ENCODE assay signal across 29 cellular contexts in the genomic region with DNA sequence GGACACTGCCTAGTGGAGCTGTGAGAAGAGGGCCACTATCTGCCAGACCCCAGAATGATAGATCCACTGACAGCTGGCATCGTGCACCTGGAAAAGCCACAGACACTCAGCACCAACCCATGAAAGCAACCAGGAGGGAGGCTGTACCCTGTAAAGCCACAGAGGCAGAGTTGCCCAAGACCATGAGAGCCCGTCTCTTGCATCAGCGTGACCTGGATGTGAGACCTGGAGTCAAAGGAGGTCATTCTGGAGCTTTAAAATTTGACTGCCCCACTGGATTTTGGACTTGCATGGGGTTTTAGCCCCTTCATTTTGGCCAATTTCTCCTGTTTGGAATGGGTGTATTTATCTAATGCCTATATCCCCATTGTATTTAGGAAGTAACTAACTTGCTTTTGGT.
"Had no signal": no experiment of that assay in that cellular context is flagged by ENCODE, and none has a peak within 500 bp of the region (broad histone marks: within the 10 kb centered on the region; RNA-seq: fewer than 3 reads in every experiment).

No MANE protein-coding gene starts in this region.

- ATAC-seq: natural killer cell; psoas muscle; right cardiac atrium; stimulated activated memory B cell treated with anti-CD40 and anti-IgM and Interleukin-4, amounts not matched to agents 10 μg/mL and 1 μg/mL and 100 μg/mL, for 72 hours; stimulated activated naive CD8-positive, alpha-beta T cell treated with anti-CD3 and anti-CD28 coated beads, Interleukin-15, amount 100 ng/mL, for 72 hours; stimulated activated naive CD8-positive, alpha-beta T cell treated with anti-CD3 and anti-CD28 coated beads, Interleukin-15, Interleukin-2, amounts not matched to agents 100 U/mL and 50 U/mL, for 24 hours; upper lobe of right lung had no signal

- H3K4me1 Mint-ChIP-seq: natural killer cell; nephron; neural progenitor cell; stimulated activated memory B cell treated with anti-CD40 and anti-IgM and Interleukin-4, amounts not matched to agents 10 μg/mL and 1 μg/mL and 100 μg/mL, for 72 hours had no signal

- H3K9me3 Mint-ChIP-seq: natural killer cell; stimulated activated memory B cell treated with anti-CD40 and anti-IgM and Interleukin-4, amounts not matched to agents 10 μg/mL and 1 μg/mL and 100 μg/mL, for 72 hours; stimulated activated naive CD8-positive, alpha-beta T cell treated with anti-CD3 and anti-CD28 coated beads, Interleukin-15, amount 100 ng/mL, for 72 hours; type B pancreatic cell had no signal

- FAIRE-seq: small intestine had no signal

- H3K4me3 Mint-ChIP-seq: natural killer cell; nephron; neural progenitor cell; stimulated activated memory B cell treated with anti-CD40 and anti-IgM and Interleukin-4, amounts not matched to agents 10 μg/mL and 1 μg/mL and 100 μg/mL, for 72 hours; stimulated activated naive CD8-positive, alpha-beta T cell treated with anti-CD3 and anti-CD28 coated beads, Interleukin-15, amount 100 ng/mL, for 72 hours; type B pancreatic cell had no signal

- DNase-seq: natural killer cell; occipital lobe; ovary; posterior cingulate gyrus; psoas muscle; right cardiac atrium; sigmoid colon; small intestine; stimulated activated CD4-positive, alpha-beta T cell treated with anti-CD3 and anti-CD28 coated beads, Interleukin-15, amount 100 ng/mL, for 24 hours; stimulated activated CD4-positive, alpha-beta T cell treated with anti-CD3 and anti-CD28 coated beads, Interleukin-4, amount 100 ng/mL, for 1 hour; stimulated activated CD4-positive, alpha-beta T cell treated with anti-CD3 and anti-CD28 coated beads, Interleukin-4, amount 100 ng/mL, for 4 hours; stimulated activated CD8-positive, alpha-beta memory T cell treated with anti-CD3 and anti-CD28 coated beads, Interleukin-4, amount 100 ng/mL, for 48 hours; stimulated activated naive CD4-positive, alpha-beta T cell; stimulated activated naive CD8-positive, alpha-beta T cell treated with anti-CD3 and anti-CD28 coated beads, Interleukin-15, amount 100 ng/mL, for 72 hours; stimulated activated naive CD8-positive, alpha-beta T cell treated with anti-CD3 and anti-CD28 coated beads, Interleukin-15, Interleukin-2, amounts not matched to agents 100 U/mL and 50 U/mL, for 24 hours; substantia nigra; testis; tibial artery; transverse colon; upper lobe of right lung; uterus had no signal

- H3K27me3 ChIP-seq: neural progenitor cell, ovary, right lobe of liver, sigmoid colon, suprapubic skin, testis, tibial artery, transverse colon, upper lobe of right lung, uterus had no signal

- H3K4me1 ChIP-seq: neural progenitor cell, parathyroid adenoma, psoas muscle, right lobe of liver, sigmoid colon, testis, tibial artery, upper lobe of right lung, uterus had no signal

- H3K9me3 ChIP-seq: ovary, psoas muscle, right lobe of liver, sigmoid colon, suprapubic skin, testis, tibial artery, transverse colon, upper lobe of right lung, uterus had no signal

- H3K27ac ChIP-seq: neural progenitor cell, ovary, parathyroid adenoma, psoas muscle, right lobe of liver, sigmoid colon, suprapubic skin, testis, tibial artery, transverse colon, upper lobe of right lung, uterus had no signal

- H3K79me2 ChIP-seq: parathyroid adenoma had no signal

- H2AFZ ChIP-seq: neural progenitor cell, parathyroid adenoma had no signal

- H3K36me3 ChIP-seq: neural progenitor cell, ovary, right lobe of liver, sigmoid colon, suprapubic skin, tibial artery, transverse colon, upper lobe of right lung, uterus had no signal

- H3K27me3 Mint-ChIP-seq: stimulated activated memory B cell treated with anti-CD40 and anti-IgM and Interleukin-4, amounts not matched to agents 10 μg/mL and 1 μg/mL and 100 μg/mL, for 72 hours; type B pancreatic cell had no signal

- H3K4me3 ChIP-seq: neural progenitor cell, ovary, psoas muscle, right lobe of liver, sigmoid colon, suprapubic skin, testis, tibial artery, transverse colon, upper lobe of right lung, uterus had no signal

- H3K4me2 ChIP-seq: neural progenitor cell had no signal

- H3K27ac Mint-ChIP-seq: natural killer cell; nephron; neural progenitor cell; progenitor cell of endocrine pancreas; stimulated activated memory B cell treated with anti-CD40 and anti-IgM and Interleukin-4, amounts not matched to agents 10 μg/mL and 1 μg/mL and 100 μg/mL, for 72 hours; stimulated activated naive CD8-positive, alpha-beta T cell treated with anti-CD3 and anti-CD28 coated beads, Interleukin-15, amount 100 ng/mL, for 72 hours; type B pancreatic cell had no signal

- H3K9ac ChIP-seq: neural progenitor cell, parathyroid adenoma had no signal

- H3K36me3 Mint-ChIP-seq: natural killer cell; neural progenitor cell; stimulated activated memory B cell treated with anti-CD40 and anti-IgM and Interleukin-4, amounts not matched to agents 10 μg/mL and 1 μg/mL and 100 μg/mL, for 72 hours; type B pancreatic cell had no signal
